ENCODE assay signal across 12 cellular contexts in genomic region chr19:51341066-51341465, GRCh38. TPM values are rescaled to one million over a fixed set of nuclear protein-coding genes. Genes with fewer than 3 reads are reported as not detected.
A peak's percentile ranks its signal among the peaks of the same experiment; 100 is the strongest.
DNase-seq lines count a peak whose midpoint lies in the region; ATAC-seq, FAIRE-seq and TF ChIP-seq lines count a peak whose summit lies in the region.
"Had no signal": no experiment of that assay in that cellular context is flagged by ENCODE, and none has a peak within 500 bp of the region (broad histone marks: within the 10 kb centered on the region; RNA-seq: fewer than 3 reads in every experiment).

No MANE protein-coding gene starts in this region.

- peaks cover 54% of the 10 kb centered on the region for H3K27me3 Mint-ChIP-seq in activated naive CD4-positive, alpha-beta T cell treated with anti-CD3 and anti-CD28 coated beads, Interleukin-2, amount 10 ng/mL, durations not matched to agents 7 days and 5 days
- H3K27me3 Mint-ChIP-seq in activated T-helper 1 cell treated with anti-CD3 and anti-CD28 coated beads, Interleukin-12 subunit alpha, Interleukin-12 subunit beta, Interleukin-2, Interleukin-4 antibody, amounts not matched to agents 30 ng/mL and 10 ng/mL and 1 ng/mL, durations not matched to agents 14 hours and 24 hours and 36 hours (ENCODE audit: insufficient read depth), result peaks cover 6% of the 10 kb centered on the region

- intact Hi-C loops in activated T-helper 1 cell treated with anti-CD3 and anti-CD28 coated beads, Interleukin-12 subunit alpha, Interleukin-12 subunit beta, Interleukin-2, Interleukin-4 antibody, amounts not matched to agents 30 ng/mL and 10 ng/mL and 1 ng/mL, durations not matched to agents 14 hours and 24 hours and 36 hours (cut with micrococcal nuclease), result no loop called here
- intact Hi-C loops in uterus (cut with DNase I; ENCODE audit: low total_unique reads), result no loop called here

- no peak for FAIRE-seq in GM19239 (lab: Jason Lieb, UNC)

- peak overlapping the region; percentile 59 for H3K4me3 Mint-ChIP-seq in activated naive CD4-positive, alpha-beta T cell treated with anti-CD3 and anti-CD28 coated beads, Interleukin-2, amount 10 ng/mL, durations not matched to agents 7 days and 5 days
- peak overlapping the region; percentile 57 for H3K4me3 Mint-ChIP-seq in activated T-helper 1 cell treated with anti-CD3 and anti-CD28 coated beads, Interleukin-12 subunit alpha, Interleukin-12 subunit beta, Interleukin-2, Interleukin-4 antibody, amounts not matched to agents 30 ng/mL and 10 ng/mL and 1 ng/mL, durations not matched to agents 14 hours and 24 hours and 36 hours

- no peak for TF ChIP-seq CTCF in uterus (IDR thresholded peaks at IDR 0.05)

- no peaks in the 10 kb centered on the region for H3K9me3 Mint-ChIP-seq in activated naive CD4-positive, alpha-beta T cell treated with anti-CD3 and anti-CD28 coated beads, Interleukin-2, amount 10 ng/mL, durations not matched to agents 7 days and 5 days
- H3K9me3 Mint-ChIP-seq in activated naive CD4-positive, alpha-beta T cell treated with anti-CD3 and anti-CD28 coated beads, Interleukin-2, amount 50 U/mL, for 72 hours, result no peaks in the 10 kb centered on the region
- no peaks in the 10 kb centered on the region for H3K9me3 Mint-ChIP-seq in activated T-helper 1 cell treated with anti-CD3 and anti-CD28 coated beads, Interleukin-12 subunit alpha, Interleukin-12 subunit beta, Interleukin-2, Interleukin-4 antibody, amounts not matched to agents 30 ng/mL and 10 ng/mL and 1 ng/mL, durations not matched to agents 14 hours and 24 hours and 36 hours

- H3K9me3 ChIP-seq in iPS-15b (ENCODE audit: control insufficient read depth, insufficient read depth, low read length) (no peaks in the 10 kb centered on the region), stomach smooth muscle (ENCODE audit: control insufficient read depth in 2 of 2, low read length in 2 of 2) (no peaks in the 10 kb centered on the region), uterus (no peaks in the 10 kb centered on the region)

- H3K27ac Mint-ChIP-seq in activated naive CD4-positive, alpha-beta T cell treated with anti-CD3 and anti-CD28 coated beads, Interleukin-2, amount 10 ng/mL, durations not matched to agents 7 days and 5 days, result no peak overlapping the region
- H3K27ac Mint-ChIP-seq in activated naive CD4-positive, alpha-beta T cell treated with anti-CD3 and anti-CD28 coated beads, Interleukin-2, amount 50 U/mL, for 72 hours, result peak overlapping the region in 1 of 2 donors; percentile 21
- no peak overlapping the region for H3K27ac Mint-ChIP-seq in activated T-helper 1 cell treated with anti-CD3 and anti-CD28 coated beads, Interleukin-12 subunit alpha, Interleukin-12 subunit beta, Interleukin-2, Interleukin-4 antibody, amounts not matched to agents 30 ng/mL and 10 ng/mL and 1 ng/mL, durations not matched to agents 14 hours and 24 hours and 36 hours

- no peak for TF ChIP-seq POLR2A in uterus (IDR thresholded peaks at IDR 0.05)

- peak overlapping the region; percentile 61 for H3K4me3 ChIP-seq in iPS-15b (ENCODE audit: low read depth, low read length)
- H3K4me3 ChIP-seq in stomach smooth muscle (ENCODE audit: low read length in 2 of 2), result no peak overlapping the region
- no peak overlapping the region for H3K4me3 ChIP-seq in uterus

- H3K4me1 Mint-ChIP-seq in activated naive CD4-positive, alpha-beta T cell treated with anti-CD3 and anti-CD28 coated beads, Interleukin-2, amount 10 ng/mL, durations not matched to agents 7 days and 5 days, result peaks cover 16% of the 10 kb centered on the region
- peaks cover 26% of the 10 kb centered on the region for H3K4me1 Mint-ChIP-seq in activated T-helper 1 cell treated with anti-CD3 and anti-CD28 coated beads, Interleukin-12 subunit alpha, Interleukin-12 subunit beta, Interleukin-2, Interleukin-4 antibody, amounts not matched to agents 30 ng/mL and 10 ng/mL and 1 ng/mL, durations not matched to agents 14 hours and 24 hours and 36 hours (ENCODE audit: low read depth)

- no peak for ATAC-seq in activated naive CD4-positive, alpha-beta T cell treated with anti-CD3 and anti-CD28 coated beads, Interleukin-2, amount 50 U/mL, for 72 hours

- CTCF ChIA-PET in activated naive CD4-positive, alpha-beta T cell treated with anti-CD3 and anti-CD28 coated beads, Interleukin-2, amount 10 ng/mL, durations not matched to agents 7 days and 5 days (lab: Charles Lee), result interaction anchor here (0.8 to 1.8 kb wide), 5 partner anchors 12 to 100 kb away, joined by 3 to 6 read pairs (median 4); partner anchors contain the start of gene SIGLEC10

- H3K4me1 ChIP-seq in iPS-15b (ENCODE audit: control insufficient read depth, insufficient read depth, low read length), result peaks cover 7% of the 10 kb centered on the region
- H3K4me1 ChIP-seq in stomach smooth muscle (ENCODE audit: control insufficient read depth, insufficient read depth, low read length), result peaks cover 23% of the 10 kb centered on the region
- H3K4me1 ChIP-seq in uterus, result no peaks in the 10 kb centered on the region

- H3K36me3 Mint-ChIP-seq in activated naive CD4-positive, alpha-beta T cell treated with anti-CD3 and anti-CD28 coated beads, Interleukin-2, amount 10 ng/mL, durations not matched to agents 7 days and 5 days, result peaks cover 7% of the 10 kb centered on the region
- no peaks in the 10 kb centered on the region for H3K36me3 Mint-ChIP-seq in activated naive CD4-positive, alpha-beta T cell treated with anti-CD3 and anti-CD28 coated beads, Interleukin-2, amount 50 U/mL, for 72 hours
- peaks cover 15% of the 10 kb centered on the region for H3K36me3 Mint-ChIP-seq in activated T-helper 1 cell treated with anti-CD3 and anti-CD28 coated beads, Interleukin-12 subunit alpha, Interleukin-12 subunit beta, Interleukin-2, Interleukin-4 antibody, amounts not matched to agents 30 ng/mL and 10 ng/mL and 1 ng/mL, durations not matched to agents 14 hours and 24 hours and 36 hours (ENCODE audit: low read depth)

- H3K36me3 ChIP-seq in iPS-15b (ENCODE audit: control insufficient read depth, insufficient read depth, low read length) (no peaks in the 10 kb centered on the region), stomach smooth muscle (ENCODE audit: control insufficient read depth in 2 of 2, insufficient read depth in 2 of 2, low read length in 2 of 2) (peaks cover 7 to 13% of the 10 kb centered on the region in 2 donors), uterus (no peaks in the 10 kb centered on the region)

- peak overlapping the region; percentile 76 for H3K27ac ChIP-seq in stomach smooth muscle (ENCODE audit: low read length)
- H3K27ac ChIP-seq in uterus, result no peak overlapping the region

- no peak for DNase-seq in activated naive CD4-positive, alpha-beta T cell treated with anti-CD3 and anti-CD28 coated beads, Interleukin-2, amount 10 ng/mL, durations not matched to agents 7 days and 5 days
- DNase-seq in activated naive CD4-positive, alpha-beta T cell treated with anti-CD3 and anti-CD28 coated beads, Interleukin-2, amount 50 U/mL, for 72 hours (ENCODE audit: low spot score in 2 of 2), result no peak
- DNase-seq in activated T-helper 1 cell treated with anti-CD3 and anti-CD28 coated beads, Interleukin-12 subunit alpha, Interleukin-12 subunit beta, Interleukin-2, Interleukin-4 antibody, amounts not matched to agents 30 ng/mL and 10 ng/mL and 1 ng/mL, durations not matched to agents 14 hours and 24 hours and 36 hours (ENCODE audit: low spot score), result no peak
- DNase-seq in NCI-H1436 treated with DMSO at 0.1 percent for 48 hours (lab: John Stamatoyannopoulos, UW) (no peak), uterus (no peak), GM19239 (ENCODE audit: insufficient read length, low spot score) (no peak)
- DNase-seq: NCI-H2081 treated with DMSO at 0.1 percent for 48 hours had no signal

- H3K27me3 ChIP-seq in iPS-15b (ENCODE audit: control insufficient read depth, insufficient read depth, low read length), result peaks cover 9% of the 10 kb centered on the region
- H3K27me3 ChIP-seq in stomach smooth muscle (ENCODE audit: control insufficient read depth in 1 of 2, insufficient read depth in 2 of 2, low read length in 2 of 2), result no peaks in the 10 kb centered on the region
- H3K27me3 ChIP-seq in uterus, result no peaks in the 10 kb centered on the region

- H3K9ac ChIP-seq in iPS-15b (ENCODE audit: low read depth, low read length) (no peak overlapping the region), stomach smooth muscle (ENCODE audit: low read length in 2 of 2) (peak overlapping the region in 1 of 2 donors; percentile 63)

RNA-seq across cellular contexts. Expression of gene VSIG10L, which starts 0.9 kb away (rescaled TPM):
- total RNA-seq in activated naive CD4-positive, alpha-beta T cell treated with anti-CD3 and anti-CD28 coated beads, Interleukin-2, amount 50 U/mL, for 72 hours, result 1 to 10 TPM; 3.0 to 6.4 TPM
- 5.6 and 6.0 TPM in 2 replicates for total RNA-seq in activated T-helper 1 cell treated with anti-CD3 and anti-CD28 coated beads, Interleukin-12 subunit alpha, Interleukin-12 subunit beta, Interleukin-2, Interleukin-4 antibody, amounts not matched to agents 30 ng/mL and 10 ng/mL and 1 ng/mL, durations not matched to agents 14 hours and 24 hours and 36 hours
- total RNA-seq in uterus, result 1 to 10 TPM in 3 of 4 donors, under 1 TPM in 1; 0.26 to 3.6 (median 1.7) TPM

RNA-seq across cellular contexts. Expression of gene ETFB, which starts 25.1 kb away (rescaled TPM):
- total RNA-seq in activated naive CD4-positive, alpha-beta T cell treated with anti-CD3 and anti-CD28 coated beads, Interleukin-2, amount 50 U/mL, for 72 hours, result 100 to 1,000 TPM; 147 to 153 TPM
- 174 and 180 TPM in 2 replicates for total RNA-seq in activated T-helper 1 cell treated with anti-CD3 and anti-CD28 coated beads, Interleukin-12 subunit alpha, Interleukin-12 subunit beta, Interleukin-2, Interleukin-4 antibody, amounts not matched to agents 30 ng/mL and 10 ng/mL and 1 ng/mL, durations not matched to agents 14 hours and 24 hours and 36 hours
- 10 to 100 TPM; 18.8 to 56.6 (median 32.8) TPM for total RNA-seq in uterus

RNA-seq across cellular contexts. Expression of gene CLDND2, which starts 27.7 kb away (rescaled TPM):
- 1 to 10 TPM; 1.8 to 4.7 TPM for total RNA-seq in activated naive CD4-positive, alpha-beta T cell treated with anti-CD3 and anti-CD28 coated beads, Interleukin-2, amount 50 U/mL, for 72 hours
- total RNA-seq in activated T-helper 1 cell treated with anti-CD3 and anti-CD28 coated beads, Interleukin-12 subunit alpha, Interleukin-12 subunit beta, Interleukin-2, Interleukin-4 antibody, amounts not matched to agents 30 ng/mL and 10 ng/mL and 1 ng/mL, durations not matched to agents 14 hours and 24 hours and 36 hours, result 16.2 and 23.2 TPM in 2 replicates
- 1 to 10 TPM in 1 of 4 donors, not detected in 3; 1.2 TPM for total RNA-seq in uterus
- total RNA-seq: subcutaneous adipose tissue had no signal

RNA-seq across cellular contexts. Expression of gene IGLON5, which starts 29.6 kb away (rescaled TPM):
- under 1 TPM in 1 of 2 donors, not detected in 1; 0.16 TPM for total RNA-seq in activated naive CD4-positive, alpha-beta T cell treated with anti-CD3 and anti-CD28 coated beads, Interleukin-2, amount 50 U/mL, for 72 hours
- total RNA-seq in activated T-helper 1 cell treated with anti-CD3 and anti-CD28 coated beads, Interleukin-12 subunit alpha, Interleukin-12 subunit beta, Interleukin-2, Interleukin-4 antibody, amounts not matched to agents 30 ng/mL and 10 ng/mL and 1 ng/mL, durations not matched to agents 14 hours and 24 hours and 36 hours, result 1.2 and 1.3 TPM in 2 replicates
- under 1 TPM in 1 of 4 donors, not detected in 3; 0.28 TPM for total RNA-seq in uterus
- total RNA-seq: cardiac septum; T-helper 1 cell treated with Interleukin-12 subunit alpha and Interleukin-12 subunit beta and Interleukin-4 antibody, amounts not matched to agents 30 ng/mL and 1 ng/mL, for 36 hours had no signal

RNA-seq across cellular contexts. Expression of gene NKG7, which starts 31.4 kb away (rescaled TPM):
- total RNA-seq in activated naive CD4-positive, alpha-beta T cell treated with anti-CD3 and anti-CD28 coated beads, Interleukin-2, amount 50 U/mL, for 72 hours, result 10 to 100 TPM; 63.9 to 92.4 TPM
- total RNA-seq in activated T-helper 1 cell treated with anti-CD3 and anti-CD28 coated beads, Interleukin-12 subunit alpha, Interleukin-12 subunit beta, Interleukin-2, Interleukin-4 antibody, amounts not matched to agents 30 ng/mL and 10 ng/mL and 1 ng/mL, durations not matched to agents 14 hours and 24 hours and 36 hours, result 376 and 393 TPM in 2 replicates
- total RNA-seq in uterus, result 1 to 10 TPM in 3 of 4 donors, not detected in 1; 1.0 to 3.6 (median 2.9) TPM
